Comparison of ENCODE assay signal across 8 cellular contexts in the genomic region with DNA sequence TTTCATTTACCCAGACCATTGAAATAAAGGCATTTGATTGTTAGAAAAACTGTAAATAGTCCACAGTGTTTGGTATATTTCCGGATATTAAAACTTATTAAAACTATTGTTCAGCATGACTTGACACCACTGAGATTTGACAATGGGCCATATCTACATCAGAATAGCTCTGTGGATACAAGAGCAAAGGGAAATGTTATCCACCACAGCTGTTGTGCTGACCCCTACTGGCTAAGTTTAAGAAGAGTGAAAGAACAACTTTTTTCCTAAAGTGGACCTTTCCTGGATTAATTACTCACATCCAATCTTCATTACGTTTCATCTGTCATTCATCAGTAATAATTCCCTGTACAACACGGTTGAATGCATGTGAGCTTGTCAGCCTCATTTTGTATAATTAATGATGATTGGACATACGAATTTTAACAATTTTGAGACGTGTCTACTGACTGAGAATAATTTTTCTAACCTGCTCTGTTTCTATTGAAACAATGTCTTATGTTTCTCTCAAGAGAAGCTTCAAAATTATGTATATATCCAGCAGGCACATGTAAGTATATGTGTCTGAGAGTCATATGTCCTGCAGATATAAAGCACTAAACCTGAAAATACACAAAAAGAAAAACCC.
DNase-seq lines count a peak whose midpoint lies in the region; ATAC-seq, FAIRE-seq and TF ChIP-seq lines count a peak whose summit lies in the region.

No MANE protein-coding gene starts in this region.

- H3K27me3 ChIP-seq in OCI-LY3 (ENCODE audit: low read depth, low read length), result no peaks in the 10 kb centered on the region
- no peaks in the 10 kb centered on the region for H3K27me3 ChIP-seq in foreskin keratinocyte
- H3K27me3 ChIP-seq in esophagus muscularis mucosa, result no peaks in the 10 kb centered on the region

- ATAC-seq in foreskin keratinocyte (peak; percentile 26), HG03135 (IDR thresholded peaks at IDR 0.05; ENCODE audit: unreplicated experiment) (no peak), GM19463 (IDR thresholded peaks at IDR 0.05; ENCODE audit: unreplicated experiment) (no peak)

- TF ChIP-seq CTCF in OCI-LY3 (IDR thresholded peaks at IDR 0.05; ENCODE audit: low read depth, low read length) (peak; percentile 60), foreskin keratinocyte (conservative IDR thresholded peaks at IDR 0.05) (peak; percentile 66), esophagus muscularis mucosa (IDR thresholded peaks at IDR 0.05) (peak in 1 of 3 experiments; percentile 38)

- no peaks in the 10 kb centered on the region for H4K20me1 ChIP-seq in OCI-LY3 (ENCODE audit: insufficient read depth, low read length)

- H3K9me3 ChIP-seq in OCI-LY3 (ENCODE audit: insufficient read depth, low read length) (no peaks in the 10 kb centered on the region), esophagus muscularis mucosa (no peaks in the 10 kb centered on the region)

- no peak overlapping the region for H3K4me2 ChIP-seq in OCI-LY3 (ENCODE audit: low read length)

- H3K4me3 ChIP-seq in OCI-LY3 (ENCODE audit: low read length) (no peak overlapping the region), esophagus muscularis mucosa (no peak overlapping the region)

- no peaks in the 10 kb centered on the region for H3K36me3 ChIP-seq in OCI-LY3 (replicated peaks; ENCODE audit: low read depth, low read length)
- H3K36me3 ChIP-seq in esophagus muscularis mucosa, result no peaks in the 10 kb centered on the region

- H3K79me2 ChIP-seq in OCI-LY3 (ENCODE audit: low read length), result no peaks in the 10 kb centered on the region

- 35% methylated on average over 5 of the region's 5 CpGs for WGBS in esophagus muscularis mucosa

- intact Hi-C loops in esophagus muscularis mucosa (cut with DNase I), result no loop called here

- no peak overlapping the region for H3K9ac ChIP-seq in OCI-LY3 (ENCODE audit: low read length)

- H2AFZ ChIP-seq in OCI-LY3 (ENCODE audit: low read depth, low read length), result no peak overlapping the region

- H3K4me1 ChIP-seq in OCI-LY3 (ENCODE audit: low read length) (no peaks in the 10 kb centered on the region), foreskin keratinocyte (no peaks in the 10 kb centered on the region), esophagus muscularis mucosa (no peaks in the 10 kb centered on the region)

- TF ChIP-seq POLR2A in H54 (IDR thresholded peaks at IDR 0.05; ENCODE audit: low read depth, low read length) (no peak), esophagus muscularis mucosa (IDR thresholded peaks at IDR 0.05; ENCODE audit: low read depth) (no peak)

- no peak for TF ChIP-seq EP300 in esophagus muscularis mucosa (IDR thresholded peaks at IDR 0.05)

- DNase-seq in H54 (ENCODE audit: insufficient read length, low spot score) (peak; percentile 4), foreskin keratinocyte (peak; percentile 7 to 34), NCI-H2196 treated with DMSO at 0.1 percent for 48 hours (lab: John Stamatoyannopoulos, UW; ENCODE audit: unreplicated experiment) (no peak), esophagus muscularis mucosa (ENCODE audit: extremely low spot score) (no peak)

- H3K27ac ChIP-seq in OCI-LY3 (ENCODE audit: low read length) (no peak overlapping the region), foreskin keratinocyte (no peak overlapping the region), esophagus muscularis mucosa (replicated peaks in 1 of 4) (no peak overlapping the region)

- peak; percentile 44 for FAIRE-seq in A204.1 (lab: Jason Lieb, UNC)
- peak; percentile 57 for FAIRE-seq in H54 (lab: Jason Lieb, UNC)

Comparison
In these comparisons a context has a peak if more than half of its experiments do, and no peak if none do; other contexts are left out.
1. DNase-seq: peak in H54 (single experiment) and foreskin keratinocyte (2 of 2); none in NCI-H2196 treated with DMSO at 0.1 percent for 48 hours (single experiment) and esophagus muscularis mucosa (single experiment).